1 cellular context compared by ENCODE assay signal in genomic region chr7:101857358-101857794, GRCh38.
TF ChIP-seq lines count a peak whose summit lies in the region.

No MANE protein-coding gene starts in this region.

TF ChIP-seq in GM12878, 131 proteins besides CTCF, POLR2A, EP300 and RAD21:
- TF ChIP-seq NKRF (conservative IDR thresholded peaks at IDR 0.05) (peak; percentile 40; the same call in 1 of the 2 replicates), IRF4 (IDR thresholded peaks at IDR 0.05; ENCODE audit: low read depth, low read length) (peak; percentile 68; the same call in 1 of the 2 replicates), ATF2 (IDR thresholded peaks at IDR 0.05; ENCODE audit: low read length) (peak; percentile 74), SIN3A (IDR thresholded peaks at IDR 0.05; ENCODE audit: low read depth, low read length) (0 out of 2 replicates have a peak, but pooled peaks have one; percentile 50), MEF2A (IDR thresholded peaks at IDR 0.05; ENCODE audit: insufficient read depth, low read depth, low read length) (0 out of 2 replicates have a peak, but pooled peaks have one; percentile 20), ZNF274 (IDR thresholded peaks at IDR 0.05; ENCODE audit: insufficient read depth, insufficient read length) (no peak), JUNB (IDR thresholded peaks at IDR 0.05) (peak; percentile 65), PAX5 (IDR thresholded peaks at IDR 0.05; ENCODE audit: borderline replicate concordance, low read depth, low read length) (no peak), SPI1 (IDR thresholded peaks at IDR 0.05; ENCODE audit: borderline replicate concordance, insufficient read depth, low read depth, low read length) (peak; percentile 31; the same call in 1 of the 2 replicates), TCF12 (IDR thresholded peaks at IDR 0.05; ENCODE audit: low read depth, low read length) (peak; percentile 66; the same call in 1 of the 2 replicates), ETV6 (conservative IDR thresholded peaks at IDR 0.05 in 1 of 2, IDR thresholded peaks at IDR 0.05 in 1 of 2; ENCODE audit: borderline replicate concordance in 1 of 2, low read depth in 1 of 2) (peak in 1 of 2 experiments; percentile 62; a peak in 2 of 4 replicates), MXI1 (IDR thresholded peaks at IDR 0.05; ENCODE audit: low read depth, low read length) (peak; percentile 74), BCL11A (IDR thresholded peaks at IDR 0.05; ENCODE audit: low read depth, low read length) (peak; percentile 53; the same call in 1 of the 2 replicates), CBX5 (IDR thresholded peaks at IDR 0.05; ENCODE audit: low read depth) (peak; percentile 36; the same call in 1 of the 2 replicates), SP1 (IDR thresholded peaks at IDR 0.05; ENCODE audit: low read depth, low read length) (no peak), EED (IDR thresholded peaks at IDR 0.05; ENCODE audit: low read depth) (peak; percentile 33; the same call in 1 of the 2 replicates), CUX1 (IDR thresholded peaks at IDR 0.05; ENCODE audit: insufficient replicate concordance, low read depth, low read length) (peak; percentile 25), ZNF207 (IDR thresholded peaks at IDR 0.05; ENCODE audit: borderline replicate concordance) (no peak), BHLHE40 (IDR thresholded peaks at IDR 0.05; ENCODE audit: borderline replicate concordance in 1 of 2, low read depth in 2 of 2, low read length in 1 of 2) (peak; percentile 81 to 86), ZNF687 (IDR thresholded peaks at IDR 0.05) (no peak), YY1 (IDR thresholded peaks at IDR 0.05; ENCODE audit: low read depth, low read length) (no peak), RUNX3 (IDR thresholded peaks at IDR 0.05; ENCODE audit: low read length) (peak; percentile 58; the same call in 1 of the 2 replicates), SKIL (IDR thresholded peaks at IDR 0.05; ENCODE audit: low read depth, poor library complexity, severe bottlenecking) (peak; percentile 63), NR2F1 (conservative IDR thresholded peaks at IDR 0.05) (0 out of 2 replicates have a peak, but pooled peaks have one; percentile 15), FOXM1 (IDR thresholded peaks at IDR 0.05; ENCODE audit: low read depth, low read length) (peak; percentile 80; the same call in 1 of the 2 replicates), PBX3 (IDR thresholded peaks at IDR 0.05; ENCODE audit: insufficient replicate concordance, low read depth, low read length) (peak; percentile 47), ZNF384 (IDR thresholded peaks at IDR 0.05; ENCODE audit: borderline replicate concordance, low read depth, low read length) (0 out of 2 replicates have a peak, but pooled peaks have one; percentile 5)
